8 cellular contexts compared by ENCODE assay signal in genomic region chr6:106997392-106998257, GRCh38.
DNase-seq lines count a peak whose midpoint lies in the region; ATAC-seq and TF ChIP-seq lines count a peak whose summit lies in the region.

No MANE protein-coding gene starts in this region.

- CTCF ChIA-PET in RWPE1 (lab: Yijun Ruan, JAX), result interaction anchor here (0.6 to 1.3 kb wide), 13 partner anchors 13 to 1904 kb away, joined by 3 to 8 read pairs (median 4); no protein-coding TSS in a partner anchor

- no peaks in the 10 kb centered on the region for H3K4me1 ChIP-seq in iPS-20b (ENCODE audit: insufficient read depth, low read length)

- H3K27ac ChIP-seq in RWPE1 (no peak overlapping the region), iPS-20b (ENCODE audit: low read length) (no peak overlapping the region)

- TF ChIP-seq CTCF in RWPE1 (conservative IDR thresholded peaks at IDR 0.05; ENCODE audit: low read depth), result peak; percentile 60

- H3K9me3 ChIP-seq in iPS-20b (ENCODE audit: insufficient read depth, low read depth, low read length), result no peaks in the 10 kb centered on the region

- peak; percentile 17 for DNase-seq in NK-92 treated with Interleukin-12 subunit alpha and Interleukin-12 subunit beta, amount 100 ng/mL, for 24 hours (lab: John Stamatoyannopoulos, UW)
- DNase-seq in NK-92 (lab: John Stamatoyannopoulos, UW; ENCODE audit: unreplicated experiment) (no peak), KG1 (lab: John Stamatoyannopoulos, UW) (peak; percentile 21), RWPE1 (ENCODE audit: low spot score) (peak; percentile 33)
- DNase-seq in activated naive CD4-positive, alpha-beta T cell treated with Interleukin-2 at 50 U/mL for 16 hours, result peak; percentile 50
- peak; percentile 25 to 45 for DNase-seq in stimulated activated CD4-positive, alpha-beta T cell treated with anti-CD3 and anti-CD28 coated beads, Interleukin-15, amount 100 ng/mL, for 48 hours (ENCODE audit: low read depth in 2 of 2)

- POLR2A ChIA-PET in RWPE1 (lab: Yijun Ruan, JAX; ENCODE audit: low non-redundant PET), result no interaction called here

- no peaks in the 10 kb centered on the region for H3K36me3 ChIP-seq in iPS-20b (ENCODE audit: insufficient read depth, low read depth, low read length)

- H3K4me3 ChIP-seq in iPS-20b (ENCODE audit: low read length), result no peak overlapping the region

- no peak for ATAC-seq in GM19467 (IDR thresholded peaks at IDR 0.05; ENCODE audit: unreplicated experiment)

- H3K27me3 ChIP-seq in iPS-20b (ENCODE audit: insufficient read depth, low read length), result no peaks in the 10 kb centered on the region

- H3K9ac ChIP-seq in iPS-20b (ENCODE audit: low read depth, low read length), result peak overlapping the region; percentile 31; the same call in 1 of the 2 replicates
